ENCODE assay signal across 9 cellular contexts in the genomic region with DNA sequence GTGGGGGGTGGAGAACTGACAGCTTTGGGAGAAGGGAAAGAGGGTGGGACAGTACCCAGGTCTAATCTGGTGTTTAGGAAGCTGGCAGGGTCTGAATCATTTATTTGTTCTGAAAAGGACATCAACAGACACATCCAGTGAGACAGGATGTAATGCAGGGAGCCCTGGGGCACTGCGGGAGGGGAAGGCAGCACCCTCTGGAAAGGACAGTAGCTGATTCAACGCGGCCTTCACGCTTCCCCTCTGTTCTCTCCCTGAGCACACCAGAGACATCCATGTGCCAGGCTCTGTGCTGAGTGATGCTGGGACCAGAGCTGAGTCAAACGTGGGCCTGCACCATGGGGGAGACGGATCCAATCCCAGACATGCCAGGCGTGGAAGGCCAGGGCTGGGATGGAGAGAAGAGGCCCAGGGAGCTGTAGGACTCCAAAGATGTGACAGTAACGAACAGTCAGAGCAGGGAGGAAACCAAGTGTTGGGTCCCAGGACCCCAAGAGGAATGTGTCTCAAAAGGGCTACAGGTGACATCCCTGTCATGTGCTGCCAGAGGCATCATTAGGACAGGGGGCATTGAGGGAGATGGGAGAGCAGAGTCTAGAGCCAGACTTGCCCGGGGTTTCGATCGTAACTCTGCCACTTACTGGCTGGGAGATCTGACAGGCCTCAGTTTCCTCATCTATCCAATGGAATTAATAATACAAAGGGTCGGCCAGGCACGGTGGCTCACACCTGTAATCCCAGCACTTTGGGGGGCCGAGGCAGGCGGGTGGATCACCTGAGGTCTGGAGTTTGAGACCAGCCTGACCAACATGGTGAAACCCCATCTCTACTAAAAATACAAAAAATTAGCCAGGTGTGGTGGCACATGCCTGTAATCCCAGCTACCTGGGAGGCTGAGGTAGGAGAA. TPM values are rescaled to one million over a fixed set of nuclear protein-coding genes. Genes with fewer than 3 reads are reported as not detected.
DNase-seq lines count a peak whose midpoint lies in the region; ATAC-seq, FAIRE-seq and TF ChIP-seq lines count a peak whose summit lies in the region.
"Had no signal": no experiment of that assay in that cellular context is flagged by ENCODE, and none has a peak within 500 bp of the region (broad histone marks: within the 10 kb centered on the region; RNA-seq: fewer than 3 reads in every experiment).

No MANE protein-coding gene starts in this region.

- peak overlapping the region; percentile 38 for H3K9ac ChIP-seq in Karpas-422 (ENCODE audit: low read length)

- H3K4me3 ChIP-seq in Karpas-422 (ENCODE audit: low read length) (no peak overlapping the region; the same call in 1 of the 2 replicates), bronchial epithelial cell (ENCODE audit: low read depth, low read length) (no peak overlapping the region)

- peaks cover 39% of the 10 kb centered on the region for H3K4me1 ChIP-seq in Karpas-422 (ENCODE audit: low read length)

- H3K27me3 ChIP-seq in Karpas-422 (ENCODE audit: low read length) (no peaks in the 10 kb centered on the region), bronchial epithelial cell (ENCODE audit: control insufficient read depth, insufficient read depth, low read length) (no peaks in the 10 kb centered on the region)

- no peaks in the 10 kb centered on the region for H3K27me3 Mint-ChIP-seq in memory B cell

- TF ChIP-seq CTCF in bronchial epithelial cell (IDR thresholded peaks at IDR 0.05; ENCODE audit: insufficient read depth, low read length, severe bottlenecking) (no peak), D721Med (IDR thresholded peaks at IDR 0.05; ENCODE audit: insufficient read depth, missing control alignments) (no peak)

- H2AFZ ChIP-seq in Karpas-422 (ENCODE audit: low read length), result no peak overlapping the region

- H3K27ac Mint-ChIP-seq in memory B cell, result peak overlapping the region; percentile 35

- FAIRE-seq in bronchial epithelial cell (lab: Jason Lieb, UNC) (no peak), D721Med (lab: Jason Lieb, UNC) (no peak)

- H4K20me1 ChIP-seq in Karpas-422 (ENCODE audit: insufficient read depth, low read depth, low read length), result no peaks in the 10 kb centered on the region

- peak overlapping the region; percentile 78 for H3K4me2 ChIP-seq in Karpas-422 (ENCODE audit: low read depth, low read length, poor library complexity, severe bottlenecking)

- no peaks in the 10 kb centered on the region for H3K9me2 ChIP-seq in Karpas-422 (replicated peaks; ENCODE audit: insufficient read depth, low read length)

- DNase-seq in Ammon's horn (ENCODE audit: low spot score) (peak; percentile 46), Karpas-422 (peak; percentile 40), bronchial epithelial cell (ENCODE audit: low read depth) (peak; percentile 59), memory B cell (ENCODE audit: low spot score in 2 of 2) (no peak), LoVo (ENCODE audit: low spot score) (no peak), D721Med (ENCODE audit: insufficient read length, low spot score) (no peak)
- DNase-seq in stimulated activated CD8-positive, alpha-beta memory T cell treated with anti-CD3 and anti-CD28 coated beads, Interleukin-4, amount 100 ng/mL, for 48 hours, result no peak
- DNase-seq in effector CD8-positive, alpha-beta T cell (lab: John Stamatoyannopoulos, UW), result no peak
- DNase-seq: COR-L47 had no signal

- peaks cover 60% of the 10 kb centered on the region for H3K79me2 ChIP-seq in Karpas-422 (ENCODE audit: low read length)

- H3K36me3 Mint-ChIP-seq in memory B cell, result no peaks in the 10 kb centered on the region

- peaks cover 40% of the 10 kb centered on the region for H3K4me1 Mint-ChIP-seq in memory B cell

- no peaks in the 10 kb centered on the region for H3K9me3 Mint-ChIP-seq in memory B cell

- no peak overlapping the region for H3K27ac ChIP-seq in Karpas-422 (ENCODE audit: low read length)

- H3K36me3 ChIP-seq in Karpas-422 (ENCODE audit: insufficient read depth, low read length), result no peaks in the 10 kb centered on the region
- H3K36me3 ChIP-seq in bronchial epithelial cell (ENCODE audit: control insufficient read depth, insufficient read depth, low read length), result peaks cover 2% of the 10 kb centered on the region

- H3K9me3 ChIP-seq in Karpas-422 (ENCODE audit: low read length), result no peaks in the 10 kb centered on the region

- no peak for ATAC-seq in memory B cell (ENCODE audit: low read depth)

- peak overlapping the region; percentile 6 for H3K4me3 Mint-ChIP-seq in memory B cell

RNA-seq across cellular contexts. Expression of gene ETFB, which starts 1.7 kb away (rescaled TPM):
- 112 and 231 TPM in 2 replicates for total RNA-seq in Karpas-422 (2014; rRNA removed; shearing (Covaris generic); ENCODE audit: low replicate concordance)
- total RNA-seq in bronchial epithelial cell, result 70.6 and 79.8 TPM in 2 replicates

RNA-seq across cellular contexts. Expression of gene CLDND2, which starts 4.3 kb away (rescaled TPM):
- 2.3 TPM in 1 of 2 replicates, not detected in the other for total RNA-seq in Karpas-422 (2014; rRNA removed; shearing (Covaris generic); ENCODE audit: low replicate concordance)
- not detected in 2 replicates for total RNA-seq in bronchial epithelial cell

RNA-seq across cellular contexts. Expression of gene NKG7, which starts 8.0 kb away (rescaled TPM):
- total RNA-seq in Karpas-422 (2014; rRNA removed; shearing (Covaris generic); ENCODE audit: low replicate concordance), result not detected in 2 replicates
- not detected in 2 replicates for total RNA-seq in bronchial epithelial cell

RNA-seq across cellular contexts. Expression of gene VSIG10L, which starts 22.5 kb away (rescaled TPM):
- 5.7 and 6.6 TPM in 2 replicates for total RNA-seq in Karpas-422 (2014; rRNA removed; shearing (Covaris generic); ENCODE audit: low replicate concordance)
- 0.53 and 2.8 TPM in 2 replicates for total RNA-seq in bronchial epithelial cell

RNA-seq across cellular contexts. Expression of gene LIM2, which starts 23.3 kb away (rescaled TPM):
- total RNA-seq in Karpas-422 (2014; rRNA removed; shearing (Covaris generic); ENCODE audit: low replicate concordance), result not detected in 2 replicates
- not detected in 2 replicates for total RNA-seq in bronchial epithelial cell

Comparison
In these comparisons a context has a peak if more than half of its experiments do, and no peak if none do; other contexts are left out.
1. DNase-seq: peak in Ammon's horn (single experiment), Karpas-422 (single experiment) and bronchial epithelial cell (single experiment); none in memory B cell (0 of 2), LoVo (single experiment), stimulated activated CD8-positive, alpha-beta memory T cell treated with anti-CD3 and anti-CD28 coated beads, Interleukin-4, amount 100 ng/mL, for 48 hours (single experiment), effector CD8-positive, alpha-beta T cell (single experiment) and D721Med (single experiment).